ENCODE assay signal across 30 cellular contexts in the genomic region with DNA sequence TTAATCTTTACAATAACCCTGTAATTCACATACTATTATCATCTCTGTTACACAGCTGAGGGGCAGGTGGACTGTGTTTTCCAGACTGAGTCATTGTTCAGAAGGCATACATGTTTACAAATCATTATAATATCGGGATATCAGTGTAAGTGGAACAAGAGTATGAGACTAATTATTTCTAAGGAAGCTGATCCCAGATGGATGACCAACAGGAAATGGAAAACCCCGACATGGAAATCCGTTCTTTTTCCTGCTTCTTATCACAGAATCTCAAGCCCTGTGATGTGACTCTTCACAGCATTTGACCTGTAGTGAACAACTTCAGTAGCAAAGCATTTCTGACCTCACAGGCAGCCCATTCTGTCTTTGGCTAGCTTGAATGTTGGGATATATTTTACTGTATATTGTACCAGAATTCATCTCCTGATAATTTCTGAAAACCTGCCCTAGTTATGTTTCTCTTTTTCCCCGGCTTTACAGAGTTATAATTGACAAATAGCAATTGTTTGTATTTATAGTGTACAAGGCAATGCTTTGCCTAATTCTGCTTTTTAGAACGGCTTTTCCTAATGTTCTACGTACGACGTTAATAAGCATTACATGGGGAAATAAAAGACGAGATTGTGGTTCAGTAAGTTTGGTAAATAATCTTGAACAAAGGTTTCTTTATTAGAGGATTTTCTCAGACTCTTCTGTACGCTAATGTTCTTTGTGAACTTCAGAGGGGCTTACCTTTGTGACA.
DNase-seq lines count a peak whose midpoint lies in the region; ATAC-seq, FAIRE-seq and TF ChIP-seq lines count a peak whose summit lies in the region.
"Had no signal": no experiment of that assay in that cellular context is flagged by ENCODE, and none has a peak within 500 bp of the region (broad histone marks: within the 10 kb centered on the region; RNA-seq: fewer than 3 reads in every experiment).

No MANE protein-coding gene starts in this region.

- peak; percentile 94 for FAIRE-seq in endothelial cell of umbilical vein (lab: Jason Lieb, UNC)

- H3K9ac ChIP-seq in endothelial cell of umbilical vein (replicated peaks; ENCODE audit: extremely low read depth, insufficient read depth, low read length), result no peak overlapping the region

- POLR2A ChIA-PET in endothelial cell of umbilical vein (lab: Charles Lee), result interaction anchor here (1.1 to 1.4 kb wide), 2 partner anchors 26 to 95 kb away, joined by 6 to 13 read pairs; partner anchors contain the start of gene NAMPT

- no peaks in the 10 kb centered on the region for H3K27me3 ChIP-seq in endothelial cell of umbilical vein (ENCODE audit: control insufficient read depth in 2 of 2, insufficient read depth in 2 of 2, low read length in 2 of 2)
- H3K27me3 ChIP-seq: ascending aorta, cardiac muscle cell, tibial artery had no signal

- intact Hi-C loops in endothelial cell of umbilical vein (cut with micrococcal nuclease), result loop anchor here (1.0 to 2.0 kb wide), 2 partner anchors 26 to 94 kb away; partner anchors contain the start of gene NAMPT

- no peaks in the 10 kb centered on the region for H3K36me3 ChIP-seq in endothelial cell of umbilical vein (ENCODE audit: control insufficient read depth in 2 of 2, extremely low read depth in 1 of 2, insufficient read depth in 2 of 2, low read length in 2 of 2)
- H3K36me3 ChIP-seq: ascending aorta, BE2C, cardiac muscle cell, tibial artery, WERI-Rb-1 had no signal

- ATAC-seq in GM19467 (IDR thresholded peaks at IDR 0.05; ENCODE audit: unreplicated experiment), result no peak
- ATAC-seq: HCT116; left ventricle myocardium superior; naive thymus-derived CD8-positive, alpha-beta T cell; PC-3; Right ventricle myocardium inferior had no signal

- BruUV-seq in endothelial cell of umbilical vein (replicated peaks; lab: Mats Ljungman, UMichigan), result TSS peak; percentile 93

- peak overlapping the region; percentile 64 for H3K4me2 ChIP-seq in endothelial cell of umbilical vein (ENCODE audit: insufficient read depth, low read length)

- DNase-seq in COLO668 (lab: John Stamatoyannopoulos, UW; ENCODE audit: unreplicated experiment), result peak; percentile 28
- peak; percentile 23 for DNase-seq in M059J (ENCODE audit: low read depth)
- peak; percentile 23 for DNase-seq in NCI-H526 treated with DMSO at 0.1 percent for 48 hours (lab: John Stamatoyannopoulos, UW)
- DNase-seq in endothelial cell of umbilical vein (ENCODE audit: low read depth, low spot score), result peak; percentile 89
- DNase-seq in NCI-H128 (lab: John Stamatoyannopoulos, UW; ENCODE audit: unreplicated experiment), result no peak
- no peak for DNase-seq in ureter (ENCODE audit: low spot score)
- no peak for DNase-seq in activated CD4-positive, alpha-beta T cell treated with anti-CD3 and anti-CD28 coated beads for 1 hour
- DNase-seq: ACHN; activated CD4-positive, alpha-beta T cell treated with anti-CD3 and anti-CD28 coated beads, Interleukin-2, amount 10 ng/mL, durations not matched to agents 24 days and 14 days; activated gamma-delta T cell; activated naive CD8-positive, alpha-beta T cell treated with anti-CD3 and anti-CD28 coated beads, Interleukin-2, amount 10 ng/mL, durations not matched to agents 7 days and 5 days; activated T-cell treated with anti-CD3 and anti-CD28 coated beads, Interleukin-2, amount 50 U/mL, for 24 hours; BE2C; DND-41; endodermal cell; left ventricle myocardium superior; naive thymus-derived CD8-positive, alpha-beta T cell; NCI-H1930; NCI-H345; NK-92 treated with Interleukin-12 subunit alpha and Interleukin-12 subunit beta, amount 100 ng/mL, for 24 hours; PC-3; T-helper 9 cell; tibial artery; WERI-Rb-1 had no signal

- no peak for TF ChIP-seq CTCF in endothelial cell of umbilical vein (IDR thresholded peaks at IDR 0.05; ENCODE audit: extremely low read depth in 1 of 2, insufficient read depth in 1 of 2, low read depth in 1 of 2, low read length in 2 of 2)

- no peaks in the 10 kb centered on the region for H4K20me1 ChIP-seq in endothelial cell of umbilical vein (replicated peaks; ENCODE audit: control insufficient read depth, extremely low read depth, insufficient read depth, low read length)

- CTCF ChIA-PET in endothelial cell of umbilical vein (lab: Charles Lee), result interaction anchor here (0.6 to 1.5 kb wide), 10 partner anchors 9 to 272 kb away, joined by 3 to 8 read pairs (median 4); partner anchors contain the start of gene NAMPT

- H2AFZ ChIP-seq in endothelial cell of umbilical vein (ENCODE audit: low read depth, low read length), result no peak overlapping the region

- no peaks in the 10 kb centered on the region for H3K79me2 ChIP-seq in endothelial cell of umbilical vein (ENCODE audit: control insufficient read depth, insufficient read depth, low read length)

- no peaks in the 10 kb centered on the region for H3K9me1 ChIP-seq in endothelial cell of umbilical vein (replicated peaks; ENCODE audit: control insufficient read depth, extremely low read depth, insufficient read depth, low read length)

- no peak overlapping the region for H3K4me3 ChIP-seq in endothelial cell of umbilical vein (replicated peaks in 1 of 3; ENCODE audit: insufficient read depth in 1 of 3, low read depth in 1 of 3, low read length in 3 of 3)
- H3K4me3 ChIP-seq: ascending aorta, cardiac muscle cell, coronary artery, tibial artery had no signal

- H3K27ac ChIP-seq in endothelial cell of umbilical vein (ENCODE audit: insufficient read depth, low read depth, low read length), result peak overlapping the region; percentile 51
- H3K27ac ChIP-seq: ascending aorta, cardiac muscle cell, coronary artery, tibial artery, WERI-Rb-1 had no signal

- dilution Hi-C loops in endothelial cell of umbilical vein (cut with MboI; ENCODE audit: extremely low pct_ligation_motif_present, low sequenced_read_pairs), result no loop called here

- peaks cover 20% of the 10 kb centered on the region for H3K4me1 ChIP-seq in endothelial cell of umbilical vein (ENCODE audit: control insufficient read depth, extremely low read depth, insufficient read depth, low read length)
- H3K4me1 ChIP-seq: ascending aorta, BE2C had no signal

- no peaks in the 10 kb centered on the region for H3K9me3 ChIP-seq in endothelial cell of umbilical vein (replicated peaks; ENCODE audit: control insufficient read depth, insufficient read depth, low read length)
- H3K9me3 ChIP-seq: BE2C, tibial artery had no signal

- TF ChIP-seq POLR2A in endothelial cell of umbilical vein (IDR thresholded peaks at IDR 0.05; ENCODE audit: low read depth, low read length), result peak; percentile 67

TF ChIP-seq in endothelial cell of umbilical vein, 7 proteins besides CTCF, POLR2A, EP300 and RAD21:
- TF ChIP-seq EZH2 (IDR thresholded peaks at IDR 0.05; ENCODE audit: borderline replicate concordance, low read depth, low read length, severe bottlenecking) (no peak), JUN (IDR thresholded peaks at IDR 0.05; ENCODE audit: borderline replicate concordance, insufficient read depth, insufficient read length, low read depth) (peak; percentile 72), FOS (IDR thresholded peaks at IDR 0.05; ENCODE audit: borderline replicate concordance, insufficient read depth, low read length) (peak; percentile 84), GATA2 (IDR thresholded peaks at IDR 0.05; ENCODE audit: insufficient read depth, insufficient read length, low read depth, low read length) (peak; percentile 100), POLR2AphosphoS5 (IDR thresholded peaks at IDR 0.05; ENCODE audit: insufficient read depth, low read depth, low read length) (peak; percentile 74)
- TF ChIP-seq, protein P1, sequence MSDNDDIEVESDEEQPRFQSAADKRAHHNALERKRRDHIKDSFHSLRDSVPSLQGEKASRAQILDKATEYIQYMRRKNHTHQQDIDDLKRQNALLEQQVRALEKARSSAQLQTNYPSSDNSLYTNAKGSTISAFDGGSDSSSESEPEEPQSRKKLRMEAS (IDR thresholded peaks at IDR 0.05; ENCODE audit: insufficient read depth, insufficient read length), result no peak

Comparison
In these comparisons a context has a peak if more than half of its experiments do, and no peak if none do; other contexts are left out.
1. DNase-seq: peak in COLO668 (single experiment), M059J (single experiment), NCI-H526 treated with DMSO at 0.1 percent for 48 hours (single experiment) and endothelial cell of umbilical vein (single experiment); none in NCI-H128 (single experiment), ureter (single experiment) and activated CD4-positive, alpha-beta T cell treated with anti-CD3 and anti-CD28 coated beads for 1 hour (single experiment).